11 cellular contexts compared by ENCODE assay signal in genomic region chr22:31747441-31747840, GRCh38. TPM values are rescaled to one million over a fixed set of nuclear protein-coding genes. Genes with fewer than 3 reads are reported as not detected.
DNase-seq lines count a peak whose midpoint lies in the region; TF ChIP-seq lines count a peak whose summit lies in the region.
"Had no signal": no experiment of that assay in that cellular context is flagged by ENCODE, and none has a peak within 500 bp of the region (broad histone marks: within the 10 kb centered on the region; RNA-seq: fewer than 3 reads in every experiment).

No MANE protein-coding gene starts in this region.

- intact Hi-C loops in Calu3 (cut with micrococcal nuclease; ENCODE audit: unreplicated experiment): no loop called here

- H3K9ac ChIP-seq in adipocyte (ENCODE audit: low read length) (peak overlapping the region; percentile 100), neural cell (ENCODE audit: low read length) (peak overlapping the region; percentile 91)

- no peaks in the 10 kb centered on the region for H3K27me3 Mint-ChIP-seq in Calu3 (ENCODE audit: unreplicated experiment)
- no peaks in the 10 kb centered on the region for H3K27me3 Mint-ChIP-seq in HFFc6 (ENCODE audit: insufficient read depth)
- H3K27me3 Mint-ChIP-seq: activated CD8-positive, alpha-beta memory T cell treated with anti-CD3 and anti-CD28 coated beads, Interleukin-2, amount 10 ng/mL, durations not matched to agents 7 days and 5 days had no signal

- TF ChIP-seq POLR2A in suprapubic skin (IDR thresholded peaks at IDR 0.05): no peak

- 65% methylated on average over 4 of the region's 4 CpGs for whole genome bisulfite sequencing in suprapubic skin

- peaks cover 43% of the 10 kb centered on the region for H3K79me2 ChIP-seq in neural cell (replicated peaks; ENCODE audit: insufficient read depth, low read length)

- H3K4me1 ChIP-seq in adipocyte (ENCODE audit: control insufficient read depth, insufficient read depth, low read length): peaks cover 38% of the 10 kb centered on the region
- H3K4me1 ChIP-seq in suprapubic skin: peaks cover 33% of the 10 kb centered on the region

- peak overlapping the region; percentile 81 for H3K4me2 ChIP-seq in neural cell (ENCODE audit: low read length)

- TF ChIP-seq RAD21 in neural cell (conservative IDR thresholded peaks at IDR 0.05): no peak

- H3K9me3 Mint-ChIP-seq in Calu3 (ENCODE audit: low read depth, unreplicated experiment): no peaks in the 10 kb centered on the region
- H3K9me3 Mint-ChIP-seq in HFFc6: no peaks in the 10 kb centered on the region

- BruUV-seq in Calu3 (replicated peaks; lab: Mats Ljungman, UMichigan): no TSS peak

- H3K9me3 ChIP-seq in adipocyte (ENCODE audit: control insufficient read depth, low read length): no peaks in the 10 kb centered on the region
- H3K9me3 ChIP-seq in neural cell (ENCODE audit: low read length): no peaks in the 10 kb centered on the region
- no peaks in the 10 kb centered on the region for H3K9me3 ChIP-seq in suprapubic skin

- no peak for TF ChIP-seq EP300 in neural cell (conservative IDR thresholded peaks at IDR 0.05; ENCODE audit: poor library complexity, severe bottlenecking)
- TF ChIP-seq EP300 in suprapubic skin (IDR thresholded peaks at IDR 0.05): no peak

- H3K4me3 Mint-ChIP-seq in Calu3 (ENCODE audit: low read depth, unreplicated experiment) (peak overlapping the region; percentile 83), HFFc6 (peak overlapping the region; percentile 94)

- H3K4me3 ChIP-seq in adipocyte (ENCODE audit: low read length): no peak overlapping the region
- H3K4me3 ChIP-seq in neural cell (ENCODE audit: low read length): peak overlapping the region; percentile 88
- no peak overlapping the region for H3K4me3 ChIP-seq in suprapubic skin

- H3K36me3 ChIP-seq in adipocyte (ENCODE audit: control insufficient read depth, insufficient read depth, low read length, severe bottlenecking) (peaks cover 7% of the 10 kb centered on the region), neural cell (ENCODE audit: insufficient read depth, low read length) (no peaks in the 10 kb centered on the region), suprapubic skin (peaks cover 3% of the 10 kb centered on the region)

- H3F3A ChIP-seq in neural cell (ENCODE audit: insufficient read depth, low read length, poor library complexity, severe bottlenecking): no peaks in the 10 kb centered on the region

- no peak for TF ChIP-seq CTCF in Calu3 (IDR thresholded peaks at IDR 0.05; ENCODE audit: unreplicated experiment)
- TF ChIP-seq CTCF in HFFc6 (IDR thresholded peaks at IDR 0.05): no peak
- TF ChIP-seq CTCF in neural cell (IDR thresholded peaks at IDR 0.05; ENCODE audit: poor library complexity, severe bottlenecking): no peak
- no peak for TF ChIP-seq CTCF in suprapubic skin (IDR thresholded peaks at IDR 0.05)

- no peak overlapping the region for H2AFZ ChIP-seq in neural cell (ENCODE audit: low read depth, low read length)

- CTCF ChIA-PET in Calu3 (lab: Charles Lee): no interaction called here

- peak overlapping the region; percentile 89 for H3K27ac ChIP-seq in neural cell (ENCODE audit: low read length)
- no peak overlapping the region for H3K27ac ChIP-seq in suprapubic skin

- H3K27me3 ChIP-seq in adipocyte (replicated peaks; ENCODE audit: control insufficient read depth, insufficient read depth, low read length) (no peaks in the 10 kb centered on the region), neural cell (ENCODE audit: insufficient read depth, low read depth, low read length) (no peaks in the 10 kb centered on the region), suprapubic skin (no peaks in the 10 kb centered on the region)

- no peak for DNase-seq in Calu3
- DNase-seq in HFFc6: no peak
- no peak for DNase-seq in adipocyte (ENCODE audit: low read depth)
- no peak for DNase-seq in NCI-H2171 treated with DMSO at 0.1 percent for 48 hours (lab: John Stamatoyannopoulos, UW)
- DNase-seq in suprapubic skin (ENCODE audit: low spot score in 2 of 2): no peak
- no peak for DNase-seq in NCI-H345 treated with DMSO at 0.1 percent for 48 hours (lab: John Stamatoyannopoulos, UW; ENCODE audit: unreplicated experiment)
- DNase-seq: activated CD8-positive, alpha-beta memory T cell treated with anti-CD3 and anti-CD28 coated beads, Interleukin-2, amount 10 ng/mL, durations not matched to agents 7 days and 5 days; effector CD4-positive, alpha-beta T cell; islet precursor cell; NCI-H524 had no signal

- no peaks in the 10 kb centered on the region for H3K9me2 ChIP-seq in neural cell (ENCODE audit: insufficient read depth, low read length)

- no peaks in the 10 kb centered on the region for H4K20me1 ChIP-seq in neural cell (ENCODE audit: insufficient read depth)

- H3K4me1 Mint-ChIP-seq in Calu3 (ENCODE audit: low read depth, unreplicated experiment): peaks cover 25% of the 10 kb centered on the region
- H3K4me1 Mint-ChIP-seq in HFFc6 (ENCODE audit: low read depth): peaks cover 31% of the 10 kb centered on the region

- peaks cover 41% of the 10 kb centered on the region for H3K36me3 Mint-ChIP-seq in Calu3 (ENCODE audit: insufficient read depth, unreplicated experiment)
- peaks cover 20% of the 10 kb centered on the region for H3K36me3 Mint-ChIP-seq in HFFc6 (ENCODE audit: low read depth)

- H3K27ac Mint-ChIP-seq in Calu3 (ENCODE audit: unreplicated experiment) (no peak overlapping the region), HFFc6 (peak overlapping the region; percentile 51)

TF ChIP-seq in neural cell, 6 proteins besides CTCF, POLR2A, EP300 and RAD21:
- TF ChIP-seq TAF1 (IDR thresholded peaks at IDR 0.05; ENCODE audit: low read depth): no peak
- no peak for TF ChIP-seq SMC3 (conservative IDR thresholded peaks at IDR 0.05; ENCODE audit: poor library complexity)
- no peak for TF ChIP-seq MXI1 (conservative IDR thresholded peaks at IDR 0.05; ENCODE audit: poor library complexity, severe bottlenecking)

RNA-seq across cellular contexts. Expression of gene PRR14L, which starts 2.5 kb away (rescaled TPM):
- 56.3 and 60.5 TPM in 2 replicates for total RNA-seq in Calu3 (2022)
- total RNA-seq in HFFc6 (2021; fragmentation: NEBNext Ultra II Directional; extraction: Animal tissue kit (Norgen Biotek cat#: 25700)): 10 to 100 TPM; 28.4 to 39.6 (median 34.2) TPM
- 14.3 and 15.1 TPM in 2 replicates for polyA plus RNA-seq in neural cell
- polyA minus RNA-seq in neural cell: 72.8 and 92.6 TPM in 2 replicates
- 10 to 100 TPM; 23.6 to 66.0 (median 35.4) TPM for total RNA-seq in suprapubic skin

RNA-seq across cellular contexts. Expression of gene DEPDC5, which starts 6.4 kb away (rescaled TPM):
- 27.3 and 33.1 TPM in 2 replicates for total RNA-seq in Calu3 (2022)
- 10 to 100 TPM in 5 of 6 experiments, 1 to 10 TPM in 1; 9.7 to 14.3 (median 12.5) TPM for total RNA-seq in HFFc6 (2021; fragmentation: NEBNext Ultra II Directional; extraction: Animal tissue kit (Norgen Biotek cat#: 25700))
- polyA plus RNA-seq in neural cell: 11.3 and 18.2 TPM in 2 replicates
- 21.9 and 26.5 TPM in 2 replicates for polyA minus RNA-seq in neural cell
- total RNA-seq in suprapubic skin: 10 to 100 TPM; 10.2 to 35.6 (median 15.5) TPM
